ENCODE assay signal across 8 cellular contexts in the genomic region with DNA sequence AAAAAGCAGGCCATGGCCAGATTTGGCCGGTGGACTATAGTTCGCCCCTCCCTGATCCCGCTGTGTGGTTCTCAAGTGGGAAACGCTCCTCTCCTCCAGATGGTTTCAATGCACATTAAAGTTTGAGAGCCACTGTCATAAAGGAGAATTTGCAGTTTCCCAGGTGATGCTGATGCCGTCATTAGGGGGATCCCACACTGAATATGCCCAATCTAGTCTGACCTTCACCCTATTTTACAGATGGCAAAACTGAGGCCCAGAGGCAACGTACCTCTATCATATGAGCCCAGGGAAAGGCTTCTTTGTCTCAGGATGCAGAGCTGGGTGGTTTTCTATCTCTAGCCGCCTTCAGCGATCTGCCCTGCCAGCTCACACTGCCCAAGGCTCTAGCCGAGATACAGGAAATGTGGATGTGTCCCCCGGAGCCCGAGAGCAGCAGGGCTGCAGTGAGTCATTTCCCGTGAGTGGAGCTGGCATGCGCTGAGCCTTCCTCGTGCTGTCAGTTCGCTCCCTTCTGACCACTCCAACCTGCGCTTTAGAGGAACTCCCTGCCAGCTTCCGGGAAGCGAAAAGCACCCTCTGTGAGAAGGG.
A peak's percentile ranks its signal among the peaks of the same experiment; 100 is the strongest.
DNase-seq lines count a peak whose midpoint lies in the region; ATAC-seq and TF ChIP-seq lines count a peak whose summit lies in the region.

No MANE protein-coding gene starts in this region.

- no peak overlapping the region for H3K4me3 ChIP-seq in foreskin fibroblast (ENCODE audit: low read depth in 1 of 2, low read length in 2 of 2)
- H3K4me3 ChIP-seq in retinal pigment epithelial cell (ENCODE audit: low read length) = no peak overlapping the region

- ATAC-seq in HG03025 (IDR thresholded peaks at IDR 0.05; ENCODE audit: low FRiP score, unreplicated experiment) = peak; percentile 59
- peak; percentile 85 for ATAC-seq in activated T-helper 17 cell treated with anti-CD3 and anti-CD28 coated beads, Interleukin-2, amount 50 U/mL, for 72 hours (replicated peaks)

- TF ChIP-seq CTCF in foreskin fibroblast (IDR thresholded peaks at IDR 0.05; ENCODE audit: low read depth, low read length) = no peak
- no peak for TF ChIP-seq CTCF in retinal pigment epithelial cell (conservative IDR thresholded peaks at IDR 0.05; ENCODE audit: low read depth, low read length)

- no peaks in the 10 kb centered on the region for H3K9me3 Mint-ChIP-seq in activated T-helper 17 cell treated with anti-CD3 and anti-CD28 coated beads, Interleukin-2, amount 50 U/mL, for 72 hours

- peak; percentile 61 for TF ChIP-seq POLR2A in GM18526 (IDR thresholded peaks at IDR 0.05; ENCODE audit: extremely low read depth, insufficient read length)

- peaks cover 44% of the 10 kb centered on the region for H3K36me3 Mint-ChIP-seq in activated T-helper 17 cell treated with anti-CD3 and anti-CD28 coated beads, Interleukin-2, amount 50 U/mL, for 72 hours (ENCODE audit: low read depth)

- H3K4me3 Mint-ChIP-seq in activated T-helper 17 cell treated with anti-CD3 and anti-CD28 coated beads, Interleukin-2, amount 50 U/mL, for 72 hours = peak overlapping the region; percentile 86

- DNase-seq in RKO (ENCODE audit: low spot score) (peak; percentile 99), foreskin fibroblast (peak; percentile 95 to 97), retinal pigment epithelial cell (ENCODE audit: low read depth) (peak; percentile 93), NCI-H1092 (lab: John Stamatoyannopoulos, UW) (no peak), NCI-H2081 (lab: John Stamatoyannopoulos, UW) (no peak)

- H3K27me3 Mint-ChIP-seq in activated T-helper 17 cell treated with anti-CD3 and anti-CD28 coated beads, Interleukin-2, amount 50 U/mL, for 72 hours = no peaks in the 10 kb centered on the region

- peaks cover 58% of the 10 kb centered on the region for H3K4me1 Mint-ChIP-seq in activated T-helper 17 cell treated with anti-CD3 and anti-CD28 coated beads, Interleukin-2, amount 50 U/mL, for 72 hours

- H3K27ac Mint-ChIP-seq in activated T-helper 17 cell treated with anti-CD3 and anti-CD28 coated beads, Interleukin-2, amount 50 U/mL, for 72 hours = peak overlapping the region; percentile 96

Comparison
In these comparisons a context has a peak if more than half of its experiments do, and no peak if none do; other contexts are left out.
1. DNase-seq: peak in RKO (single experiment), foreskin fibroblast (2 of 2) and retinal pigment epithelial cell (single experiment); none in NCI-H1092 (single experiment) and NCI-H2081 (0 of 2).